ENCODE assay signal across 8 cellular contexts in the genomic region with DNA sequence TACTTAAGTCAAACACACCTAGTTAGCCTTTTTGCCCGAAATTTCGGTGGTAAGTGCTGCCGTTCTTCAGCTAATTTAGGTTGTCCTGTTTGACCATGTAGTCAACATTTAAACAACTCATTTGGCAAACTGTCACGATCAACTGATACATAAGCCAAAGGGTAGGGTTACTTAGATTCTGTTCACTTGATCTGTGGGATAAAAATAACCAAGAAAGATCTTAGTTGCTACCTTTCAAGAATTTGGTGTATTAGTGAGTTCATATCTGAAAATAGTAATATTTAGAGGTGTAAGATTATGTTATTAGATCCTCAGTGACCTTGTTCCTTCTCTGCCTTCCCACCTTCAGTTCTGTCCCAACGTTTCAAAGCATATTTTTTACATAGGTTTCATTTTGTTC. TPM values are rescaled to one million over a fixed set of nuclear protein-coding genes. Genes with fewer than 3 reads are reported as not detected.
A peak's percentile ranks its signal among the peaks of the same experiment; 100 is the strongest.
DNase-seq lines count a peak whose midpoint lies in the region; ATAC-seq and TF ChIP-seq lines count a peak whose summit lies in the region.

No MANE protein-coding gene starts in this region.

- H3K4me3 ChIP-seq in RWPE2 (ENCODE audit: severe bottlenecking) = peak overlapping the region; percentile 86
- H3K4me3 ChIP-seq in esophagus squamous epithelium = peak overlapping the region; percentile 81 to 99 (median 93)
- peak overlapping the region; percentile 90 for H3K4me3 ChIP-seq in parathyroid adenoma (ENCODE audit: low read depth, low read length)

- in situ Hi-C loops in G401 (cut with HindIII; ENCODE audit: low sequenced_read_pairs) = no loop called here

- no peak for ATAC-seq in RWPE2 (ENCODE audit: low read depth)
- ATAC-seq in HG03039 (IDR thresholded peaks at IDR 0.05; ENCODE audit: unreplicated experiment) = no peak
- no peak for ATAC-seq in GM21528 (IDR thresholded peaks at IDR 0.05; ENCODE audit: low FRiP score, unreplicated experiment)
- no peak for ATAC-seq in HG02759 (IDR thresholded peaks at IDR 0.05; ENCODE audit: unreplicated experiment)

- H3K79me2 ChIP-seq in parathyroid adenoma = peaks cover 56% of the 10 kb centered on the region

- DNase-seq in G401 (ENCODE audit: low spot score) = peak; percentile 19
- no peak for DNase-seq in RWPE2 (ENCODE audit: low spot score)
- DNase-seq in esophagus squamous epithelium (lab: John Stamatoyannopoulos, UW) = no peak
- no peak for DNase-seq in dedifferentiated amniotic fluid mesenchymal stem cell (ENCODE audit: extremely low spot score)

- H3K9me3 ChIP-seq in RWPE2 (ENCODE audit: severe bottlenecking) (no peaks in the 10 kb centered on the region), esophagus squamous epithelium (no peaks in the 10 kb centered on the region), parathyroid adenoma (ENCODE audit: control insufficient read depth, low read length) (no peaks in the 10 kb centered on the region)

- peak overlapping the region; percentile 79 for H3K4me2 ChIP-seq in parathyroid adenoma (ENCODE audit: low read length)

- no peak for TF ChIP-seq CTCF in RWPE2 (IDR thresholded peaks at IDR 0.05; ENCODE audit: poor library complexity, severe bottlenecking)
- no peak for TF ChIP-seq CTCF in esophagus squamous epithelium (IDR thresholded peaks at IDR 0.05)
- no peak for TF ChIP-seq CTCF in parathyroid adenoma (IDR thresholded peaks at IDR 0.05)

- TF ChIP-seq POLR2A in esophagus squamous epithelium (IDR thresholded peaks at IDR 0.05) = no peak

- intact Hi-C loops in esophagus squamous epithelium (cut with DNase I) = no loop called here

- H3K4me1 ChIP-seq in RWPE2 (ENCODE audit: insufficient read depth, poor library complexity, severe bottlenecking) = peaks cover 28% of the 10 kb centered on the region
- peaks cover 10 to 82% (median 54%) of the 10 kb centered on the region in 3 donors for H3K4me1 ChIP-seq in esophagus squamous epithelium
- peaks cover 16% of the 10 kb centered on the region for H3K4me1 ChIP-seq in parathyroid adenoma

- no peak overlapping the region for H3K9ac ChIP-seq in parathyroid adenoma

- 23 to 30% methylated on average over 5 of the region's 5 CpGs for WGBS in esophagus squamous epithelium, 2 donors

- H3K27ac ChIP-seq in RWPE2 (ENCODE audit: poor library complexity, severe bottlenecking) (peak overlapping the region; percentile 86), esophagus squamous epithelium (peak overlapping the region in 3 of 4 donors; percentile 98 to 99 (median 98)), parathyroid adenoma (no peak overlapping the region)

- H3K27me3 ChIP-seq in RWPE2 (ENCODE audit: insufficient read depth, poor library complexity, severe bottlenecking) (no peaks in the 10 kb centered on the region), esophagus squamous epithelium (no peaks in the 10 kb centered on the region), parathyroid adenoma (ENCODE audit: control insufficient read depth, insufficient read depth, low read length) (no peaks in the 10 kb centered on the region)

- H2AFZ ChIP-seq in parathyroid adenoma = no peak overlapping the region

- H3K36me3 ChIP-seq in RWPE2 (ENCODE audit: low read depth) (peaks cover 50% of the 10 kb centered on the region), esophagus squamous epithelium (peaks cover 0 to 21% (median 0%) of the 10 kb centered on the region in 3 donors), parathyroid adenoma (ENCODE audit: control insufficient read depth, insufficient read depth, low read length) (no peaks in the 10 kb centered on the region)

RNA-seq across cellular contexts. Expression of a gene that starts 2.0 kb away (rescaled TPM):
- 38.4 and 54.3 TPM in 2 replicates for total RNA-seq in G401 (2014; rRNA removed; shearing (Covaris generic))
- 10 to 100 TPM; 33.1 to 43.5 (median 39.2) TPM for total RNA-seq in esophagus squamous epithelium
